In genomic region chr10:119028900-119029612, GRCh38 we compare ENCODE assay signal across 8 cellular contexts. TPM values are rescaled to one million over a fixed set of nuclear protein-coding genes. Genes with fewer than 3 reads are reported as not detected.
DNase-seq lines count a peak whose midpoint lies in the region; ATAC-seq and TF ChIP-seq lines count a peak whose summit lies in the region.

No MANE protein-coding gene starts in this region.

- DNase-seq in AG10803 (ENCODE audit: low read depth), result peak; percentile 73
- DNase-seq in NCI-H69 (lab: John Stamatoyannopoulos, UW), result peak; percentile 95
- DNase-seq in activated CD8-positive, alpha-beta memory T cell treated with anti-CD3 and anti-CD28 coated beads for 1 hour (ENCODE audit: extremely low read depth in 1 of 2, low read depth in 1 of 2), result peak; percentile 43 to 65
- DNase-seq in lung microvascular endothelial cell (ENCODE audit: low read depth in 2 of 2), result peak; percentile 90 to 94
- DNase-seq in stimulated activated CD4-positive, alpha-beta T cell treated with anti-CD3 and anti-CD28 coated beads, TNF-alpha, amount 100 ng/mL, for 1 hour (ENCODE audit: low read depth in 3 of 3, low spot score in 1 of 3), result peak; percentile 39 to 70 (median 58)

- no peak for TF ChIP-seq CTCF in AG10803 (conservative IDR thresholded peaks at IDR 0.05; ENCODE audit: low read length)

- H3K4me3 ChIP-seq in AG10803 (ENCODE audit: low read length) (peak overlapping the region; percentile 34), ectodermal cell (ENCODE audit: insufficient read depth, low read depth, low read length) (peak overlapping the region; percentile 55)

- peak; percentile 69 for ATAC-seq in GM19025 (IDR thresholded peaks at IDR 0.05; ENCODE audit: low read depth, unreplicated experiment)
- ATAC-seq in HG03342 (IDR thresholded peaks at IDR 0.05; ENCODE audit: unreplicated experiment), result peak; percentile 60

- 4% methylated on average over 68 of the region's 68 CpGs for WGBS in ectodermal cell, 2 experiments

- no peak overlapping the region for H3K27ac ChIP-seq in ectodermal cell (ENCODE audit: insufficient read depth, low read depth, low read length, poor library complexity, severe bottlenecking)

- H3K4me1 ChIP-seq in ectodermal cell (ENCODE audit: control insufficient read depth, insufficient read depth, low read length), result peaks cover 10% of the 10 kb centered on the region

- H3K27me3 ChIP-seq in ectodermal cell (ENCODE audit: control insufficient read depth, insufficient read depth, low read length, poor library complexity, severe bottlenecking), result peaks cover 13% of the 10 kb centered on the region

- no peaks in the 10 kb centered on the region for H3K9me3 ChIP-seq in ectodermal cell (ENCODE audit: control insufficient read depth, low read length)

- H3K36me3 ChIP-seq in ectodermal cell (ENCODE audit: control insufficient read depth, insufficient read depth, low read length), result peaks cover 4% of the 10 kb centered on the region

RNA-seq across cellular contexts. Expression of gene NANOS1, which starts 0.5 kb away (rescaled TPM):
- polyA plus RNA-seq in ectodermal cell (2013, experiment 1 of 4), result 6.0 TPM
- 6.3 TPM for polyA plus RNA-seq in ectodermal cell (2013, experiment 2 of 4)
- polyA plus RNA-seq in ectodermal cell (2013, experiment 3 of 4), result 3.8 TPM
- 6.1 TPM for polyA plus RNA-seq in ectodermal cell (2013, experiment 4 of 4)
- 0.22 and 0.60 TPM in 2 replicates for total RNA-seq in lung microvascular endothelial cell

RNA-seq across cellular contexts. Expression of gene EIF3A, which starts 51.6 kb away (rescaled TPM):
- polyA plus RNA-seq in ectodermal cell (2013, experiment 1 of 4), result 195 TPM
- polyA plus RNA-seq in ectodermal cell (2013, experiment 2 of 4), result 193 TPM
- 130 TPM for polyA plus RNA-seq in ectodermal cell (2013, experiment 3 of 4)
- polyA plus RNA-seq in ectodermal cell (2013, experiment 4 of 4), result 143 TPM
- 58.8 and 65.7 TPM in 2 replicates for total RNA-seq in lung microvascular endothelial cell
